Comparison of ENCODE assay signal across 25 cellular contexts in genomic region chr7:151306860-151307259, GRCh38.
"Had no signal": no experiment of that assay in that cellular context is flagged by ENCODE, and none has a peak within 500 bp of the region (broad histone marks: within the 10 kb centered on the region; RNA-seq: fewer than 3 reads in every experiment).

No MANE protein-coding gene starts in this region.

- H3K27ac ChIP-seq: colonic mucosa, esophagus squamous epithelium, neutrophil, pancreas, sigmoid colon, testis, tibial artery had no signal

- H3K36me3 ChIP-seq: colonic mucosa, esophagus squamous epithelium, neutrophil, pancreas, sigmoid colon, tibial artery had no signal

- H3K4me3 ChIP-seq: colonic mucosa, esophagus squamous epithelium, lung, mucosa of descending colon, pancreas, sigmoid colon, testis, tibial artery had no signal

- H3K27me3 ChIP-seq: testis had no signal

- H3K9me3 ChIP-seq: colonic mucosa, neutrophil, pancreas, testis had no signal

- DNase-seq: colonic mucosa; dermis blood vessel endothelial cell; effector memory CD4-positive, alpha-beta T cell; erythroblast; esophagus squamous epithelium; foreskin melanocyte; hypothalamus; immature natural killer cell; islet precursor cell; kidney glomerular epithelial cell; mucosa of descending colon; naive B cell; pancreas; right cardiac atrium; sigmoid colon; stimulated activated CD4-positive, alpha-beta T cell treated with anti-CD3 and anti-CD28 coated beads, Interleukin-2, amount 100 ng/mL, for 24 hours; stimulated activated CD4-positive, alpha-beta T cell treated with anti-CD3 and anti-CD28 coated beads, Interleukin-4, amount 100 ng/mL, for 24 hours; stimulated activated naive CD8-positive, alpha-beta T cell treated with anti-CD3 and anti-CD28 coated beads, Interleukin-15, Interleukin-2, amounts not matched to agents 100 U/mL and 50 U/mL, for 24 hours; substantia nigra; testis; tibial artery had no signal

- ATAC-seq: mucosa of descending colon; natural killer cell treated with Interleukin-12 subunit alpha and Interleukin-12 subunit beta and Interleukin-15 and Interleukin-18, amount 100 ng/mL, for 72 hours; pancreas; right cardiac atrium; stimulated activated memory B cell treated with anti-CD40 and anti-IgM and Interleukin-4, amounts not matched to agents 10 μg/mL and 1 μg/mL and 100 μg/mL, for 72 hours; stimulated activated naive CD8-positive, alpha-beta T cell treated with anti-CD3 and anti-CD28 coated beads, Interleukin-15, Interleukin-2, amounts not matched to agents 100 U/mL and 50 U/mL, for 24 hours had no signal
